ENCODE assay signal across 18 cellular contexts in the genomic region with DNA sequence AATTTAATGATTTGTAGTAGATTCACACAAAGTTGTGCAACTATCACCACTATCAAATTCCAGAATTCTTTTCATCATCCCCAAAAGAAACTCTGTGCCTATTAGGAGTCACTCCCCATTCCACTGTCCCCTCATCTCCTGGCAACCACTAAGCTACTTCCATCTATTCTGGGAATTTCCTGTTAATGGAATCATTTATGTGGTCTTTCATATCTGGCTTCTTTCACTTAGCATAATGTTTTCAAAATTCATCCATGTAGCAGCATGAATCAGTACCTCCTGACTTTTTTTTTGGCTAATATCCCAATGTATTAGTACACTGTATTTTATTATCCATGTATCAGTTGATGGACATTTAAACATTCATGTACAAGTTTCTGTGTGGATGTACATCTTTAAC.
DNase-seq lines count a peak whose midpoint lies in the region; TF ChIP-seq lines count a peak whose summit lies in the region.
"Had no signal": no experiment of that assay in that cellular context is flagged by ENCODE, and none has a peak within 500 bp of the region (broad histone marks: within the 10 kb centered on the region; RNA-seq: fewer than 3 reads in every experiment).

No MANE protein-coding gene starts in this region.

- no peaks in the 10 kb centered on the region for H4K20me1 ChIP-seq in smooth muscle cell (ENCODE audit: low read depth)
- H4K20me1 ChIP-seq in H9 (ENCODE audit: control insufficient read depth, insufficient read depth, insufficient read length): no peaks in the 10 kb centered on the region
- H4K20me1 ChIP-seq: BLaER1 had no signal

- H2BK15ac ChIP-seq in mesenchymal stem cell (ENCODE audit: low read depth, poor library complexity, severe bottlenecking) (no peak overlapping the region), H9 (ENCODE audit: low read depth, low read length) (no peak overlapping the region)

- intact Hi-C loops in MCF 10A (cut with micrococcal nuclease): no loop called here
- intact Hi-C loops in testis (cut with DNase I; ENCODE audit: low total_unique reads): no loop called here

- H3K9ac ChIP-seq in mesenchymal stem cell (ENCODE audit: low read length) (no peak overlapping the region), smooth muscle cell (ENCODE audit: low read depth) (no peak overlapping the region), H9 (ENCODE audit: extremely low read depth, insufficient read length, low read length) (no peak overlapping the region)
- H3K9ac ChIP-seq: BLaER1 had no signal

- H3K4ac ChIP-seq in mesenchymal stem cell (ENCODE audit: low read depth in 1 of 2, low read length in 2 of 2): no peak overlapping the region
- H3K4ac ChIP-seq in H9 (ENCODE audit: low read depth, low read length): no peak overlapping the region

- H3K27me3 Mint-ChIP-seq in MCF 10A (ENCODE audit: insufficient read depth, unreplicated experiment) (no peaks in the 10 kb centered on the region), H9 (ENCODE audit: low read depth) (no peaks in the 10 kb centered on the region)

- H3K9me3 ChIP-seq in mesenchymal stem cell (ENCODE audit: control insufficient read depth, low read length): no peaks in the 10 kb centered on the region
- H3K9me3 ChIP-seq in smooth muscle cell (replicated peaks; ENCODE audit: low read depth): no peaks in the 10 kb centered on the region
- H3K9me3 ChIP-seq in H9 (ENCODE audit: control insufficient read depth, low read depth, low read length): no peaks in the 10 kb centered on the region
- no peaks in the 10 kb centered on the region for H3K9me3 ChIP-seq in testis
- H3K9me3 ChIP-seq: BLaER1 had no signal

- H3K9me3 Mint-ChIP-seq in MCF 10A (ENCODE audit: unreplicated experiment) (no peaks in the 10 kb centered on the region), H9 (no peaks in the 10 kb centered on the region)

- H3K27ac Mint-ChIP-seq in MCF 10A (ENCODE audit: low read depth, unreplicated experiment) (no peak overlapping the region), H9 (no peak overlapping the region)
- H3K27ac Mint-ChIP-seq: CD4-positive, alpha-beta memory T cell had no signal

- POLR2A ChIA-PET in MCF 10A (lab: Yijun Ruan, JAX): interaction anchor here (1.6 kb wide), 1 partner anchor 8 kb away, joined by 5 read pairs; no protein-coding TSS in a partner anchor

- H3K27ac ChIP-seq in ACC112 (ENCODE audit: low read depth, low read length) (peak overlapping the region; percentile 41), mesenchymal stem cell (ENCODE audit: low read length, poor library complexity, severe bottlenecking) (no peak overlapping the region), smooth muscle cell (ENCODE audit: low read depth) (no peak overlapping the region), H9 (ENCODE audit: insufficient read length, low read depth, low read length) (no peak overlapping the region), testis (no peak overlapping the region)
- H3K27ac ChIP-seq: BLaER1 had no signal

- H2BK120ac ChIP-seq in mesenchymal stem cell (ENCODE audit: low read depth, low read length) (no peak overlapping the region), H9 (ENCODE audit: low read depth, low read length, poor library complexity, severe bottlenecking) (no peak overlapping the region)

- H3F3A ChIP-seq in smooth muscle cell (ENCODE audit: low read depth): no peaks in the 10 kb centered on the region

- H3K23ac ChIP-seq in mesenchymal stem cell (ENCODE audit: low read length in 2 of 2) (no peak overlapping the region), H9 (ENCODE audit: insufficient read length, low read depth, low read length) (no peak overlapping the region)

- H2BK5ac ChIP-seq in mesenchymal stem cell (ENCODE audit: low read depth, low read length, poor library complexity, severe bottlenecking): no peak overlapping the region
- H2BK5ac ChIP-seq in H9 (ENCODE audit: insufficient read length, low read length): no peak overlapping the region

- no peak overlapping the region for H2BK12ac ChIP-seq in mesenchymal stem cell (ENCODE audit: low read length in 2 of 2)
- no peak overlapping the region for H2BK12ac ChIP-seq in H9 (ENCODE audit: insufficient read length, low read depth, low read length)

- TF ChIP-seq POLR2A in testis (IDR thresholded peaks at IDR 0.05): no peak

- peaks cover 35% of the 10 kb centered on the region for H3K4me1 ChIP-seq in ACC112 (ENCODE audit: control insufficient read depth, insufficient read depth, low read length, unreplicated experiment)
- H3K4me1 ChIP-seq in mesenchymal stem cell (ENCODE audit: control insufficient read depth, insufficient read depth, low read depth, low read length): no peaks in the 10 kb centered on the region
- peaks cover 5% of the 10 kb centered on the region for H3K4me1 ChIP-seq in smooth muscle cell (ENCODE audit: low read depth)
- no peaks in the 10 kb centered on the region for H3K4me1 ChIP-seq in H9 (ENCODE audit: insufficient read depth, low read length)
- H3K4me1 ChIP-seq in testis: no peaks in the 10 kb centered on the region

- no peak overlapping the region for H3K14ac ChIP-seq in mesenchymal stem cell (ENCODE audit: low read length in 2 of 2)
- H3K14ac ChIP-seq in H9 (ENCODE audit: insufficient read depth, low read length): no peak overlapping the region

- H4K8ac ChIP-seq in mesenchymal stem cell (ENCODE audit: low read length): no peak overlapping the region
- no peak overlapping the region for H4K8ac ChIP-seq in H9 (replicated peaks; ENCODE audit: insufficient read length, low read depth, low read length)

- H2AK5ac ChIP-seq in mesenchymal stem cell (ENCODE audit: low read length, severe bottlenecking): no peak overlapping the region
- H2AK5ac ChIP-seq in H9 (ENCODE audit: insufficient read length, low read length): no peak overlapping the region

- H4K5ac ChIP-seq in H9 (ENCODE audit: insufficient read length, low read depth, low read length): no peak overlapping the region

- no peak overlapping the region for H3K18ac ChIP-seq in mesenchymal stem cell (ENCODE audit: low read depth in 1 of 2, low read length in 2 of 2)
- no peak overlapping the region for H3K18ac ChIP-seq in H9 (ENCODE audit: insufficient read length, low read depth, low read length)

- H3T11ph ChIP-seq in H9 (ENCODE audit: low read length): no peak overlapping the region

- no peaks in the 10 kb centered on the region for H3K23me2 ChIP-seq in H9 (ENCODE audit: insufficient read length, low read depth, low read length, poor library complexity, severe bottlenecking)

- no peak overlapping the region for H3K56ac ChIP-seq in H9 (ENCODE audit: insufficient read length, low read depth, low read length)

- no peak overlapping the region for H3K4me3 ChIP-seq in ACC112 (ENCODE audit: low read depth, low read length)
- H3K4me3 ChIP-seq in fibroblast of mammary gland (ENCODE audit: control insufficient read depth, low read depth, low read length): no peak overlapping the region
- no peak overlapping the region for H3K4me3 ChIP-seq in mesenchymal stem cell (ENCODE audit: insufficient read depth in 1 of 2, low read depth in 1 of 2, low read length in 2 of 2)
- H3K4me3 ChIP-seq in smooth muscle cell: no peak overlapping the region
- no peak overlapping the region for H3K4me3 ChIP-seq in testis
- H3K4me3 ChIP-seq: BLaER1, K562 had no signal

- H3K4me2 ChIP-seq in mesenchymal stem cell (ENCODE audit: low read length, poor library complexity, severe bottlenecking) (no peak overlapping the region), smooth muscle cell (no peak overlapping the region), H9 (ENCODE audit: insufficient read depth, insufficient read length, low read length) (no peak overlapping the region)
- H3K4me2 ChIP-seq: BLaER1 had no signal

- CTCF ChIA-PET in MCF 10A (lab: Yijun Ruan, JAX): interaction anchor here (0.6 to 0.9 kb wide), 4 partner anchors 44 to 242 kb away, joined by 3 to 4 read pairs (median 4); no protein-coding TSS in a partner anchor

- H3K36me3 ChIP-seq in ACC112 (ENCODE audit: insufficient read depth, low read length) (no peaks in the 10 kb centered on the region), mesenchymal stem cell (ENCODE audit: control insufficient read depth in 1 of 2, insufficient read depth in 2 of 2, low read depth in 1 of 2, low read length in 2 of 2) (no peaks in the 10 kb centered on the region), smooth muscle cell (ENCODE audit: low read depth) (no peaks in the 10 kb centered on the region), testis (ENCODE audit: low read depth, missing control alignments) (no peaks in the 10 kb centered on the region)
- H3K36me3 ChIP-seq: BLaER1 had no signal

- BruUV-seq in MCF 10A (replicated peaks; lab: Mats Ljungman, UMichigan): no TSS peak

- DNase-seq in amniotic epithelial cell (ENCODE audit: low read depth) (peak; percentile 72), fibroblast of mammary gland (ENCODE audit: low read depth) (peak; percentile 23), mesenchymal stem cell (peak; percentile 23), MCF 10A (ENCODE audit: unreplicated experiment) (no peak), smooth muscle cell (lab: John Stamatoyannopoulos, UW; ENCODE audit: unreplicated experiment) (no peak), H9 (no peak), testis (no peak)
- DNase-seq: CD4-positive, alpha-beta memory T cell; DMS53; GOT3; NCI-H1694 treated with DMSO at 0.1 percent for 48 hours; NCI-H2107; NCI-H2227 treated with DMSO at 0.1 percent for 48 hours; NCI-H524 treated with DMSO at 0.1 percent for 48 hours; SHP77 treated with DMSO at 0.1 percent for 48 hours had no signal

- no peaks in the 10 kb centered on the region for H3K36me3 Mint-ChIP-seq in MCF 10A (ENCODE audit: insufficient read depth, unreplicated experiment)
- no peaks in the 10 kb centered on the region for H3K36me3 Mint-ChIP-seq in H9 (ENCODE audit: insufficient read depth in 1 of 3, low read depth in 3 of 3)
- H3K36me3 Mint-ChIP-seq: CD4-positive, alpha-beta memory T cell had no signal

- H4K91ac ChIP-seq in mesenchymal stem cell (ENCODE audit: low read length): no peak overlapping the region
- H4K91ac ChIP-seq in H9 (ENCODE audit: insufficient read length, low read depth, low read length): no peak overlapping the region

- H3K4me3 Mint-ChIP-seq in MCF 10A (ENCODE audit: unreplicated experiment): no peak overlapping the region
- no peak overlapping the region for H3K4me3 Mint-ChIP-seq in H9
- H3K4me3 Mint-ChIP-seq: CD4-positive, alpha-beta memory T cell had no signal

- H2AFZ ChIP-seq in ACC112 (ENCODE audit: low read length, unreplicated experiment) (no peak overlapping the region), mesenchymal stem cell (ENCODE audit: low read depth, low read length) (no peak overlapping the region), smooth muscle cell (ENCODE audit: low read depth) (no peak overlapping the region), H9 (ENCODE audit: low read length) (no peak overlapping the region)

- H3K79me2 ChIP-seq in ACC112 (ENCODE audit: control insufficient read depth, insufficient read depth, low read length, unreplicated experiment): no peaks in the 10 kb centered on the region
- H3K79me2 ChIP-seq in smooth muscle cell (ENCODE audit: low read depth): no peaks in the 10 kb centered on the region
- H3K79me2 ChIP-seq in H9 (ENCODE audit: insufficient read depth, low read length): no peaks in the 10 kb centered on the region

- H3K27me3 ChIP-seq in ACC112 (ENCODE audit: insufficient read depth, low read length) (no peaks in the 10 kb centered on the region), mesenchymal stem cell (ENCODE audit: control insufficient read depth in 1 of 2, insufficient read depth in 1 of 2, low read length in 2 of 2) (peaks cover 0 to 11% of the 10 kb centered on the region in 2 experiments), smooth muscle cell (ENCODE audit: low read depth) (no peaks in the 10 kb centered on the region), H9 (ENCODE audit: insufficient read depth, low read length) (no peaks in the 10 kb centered on the region), testis (no peaks in the 10 kb centered on the region)
- H3K27me3 ChIP-seq: BLaER1 had no signal

- H3K79me1 ChIP-seq in mesenchymal stem cell (replicated peaks; ENCODE audit: low read length, poor library complexity, severe bottlenecking) (no peaks in the 10 kb centered on the region), H9 (ENCODE audit: insufficient read depth, low read depth, low read length, poor library complexity, severe bottlenecking) (no peaks in the 10 kb centered on the region)

- no peak for TF ChIP-seq CTCF in fibroblast of mammary gland (conservative IDR thresholded peaks at IDR 0.05; ENCODE audit: control insufficient read depth, insufficient read depth, low read depth, low read length)
- no peak for TF ChIP-seq CTCF in MCF 10A (IDR thresholded peaks at IDR 0.05; ENCODE audit: unreplicated experiment)
- no peak for TF ChIP-seq CTCF in smooth muscle cell (IDR thresholded peaks at IDR 0.05; ENCODE audit: borderline replicate concordance, insufficient read depth, poor library complexity, severe bottlenecking)
- TF ChIP-seq CTCF in H9 (conservative IDR thresholded peaks at IDR 0.05): no peak
- TF ChIP-seq CTCF in testis (IDR thresholded peaks at IDR 0.05): no peak

- H3K4me1 Mint-ChIP-seq in MCF 10A (ENCODE audit: insufficient read depth, unreplicated experiment) (peaks cover 14% of the 10 kb centered on the region), H9 (peaks cover 10 to 12% of the 10 kb centered on the region in 2 experiments)
- H3K4me1 Mint-ChIP-seq: CD4-positive, alpha-beta memory T cell had no signal

- H2BK20ac ChIP-seq in H9 (ENCODE audit: low read depth, low read length, poor library complexity, severe bottlenecking): no peak overlapping the region

Comparison
In these comparisons a context has a peak if more than half of its experiments do, and no peak if none do; other contexts are left out.
1. DNase-seq: peak in amniotic epithelial cell (single experiment), fibroblast of mammary gland (single experiment) and mesenchymal stem cell (single experiment); none in MCF 10A (single experiment), smooth muscle cell (single experiment), H9 (single experiment) and testis (single experiment).